Comparison of ENCODE assay signal across 1 cellular context in the genomic region with DNA sequence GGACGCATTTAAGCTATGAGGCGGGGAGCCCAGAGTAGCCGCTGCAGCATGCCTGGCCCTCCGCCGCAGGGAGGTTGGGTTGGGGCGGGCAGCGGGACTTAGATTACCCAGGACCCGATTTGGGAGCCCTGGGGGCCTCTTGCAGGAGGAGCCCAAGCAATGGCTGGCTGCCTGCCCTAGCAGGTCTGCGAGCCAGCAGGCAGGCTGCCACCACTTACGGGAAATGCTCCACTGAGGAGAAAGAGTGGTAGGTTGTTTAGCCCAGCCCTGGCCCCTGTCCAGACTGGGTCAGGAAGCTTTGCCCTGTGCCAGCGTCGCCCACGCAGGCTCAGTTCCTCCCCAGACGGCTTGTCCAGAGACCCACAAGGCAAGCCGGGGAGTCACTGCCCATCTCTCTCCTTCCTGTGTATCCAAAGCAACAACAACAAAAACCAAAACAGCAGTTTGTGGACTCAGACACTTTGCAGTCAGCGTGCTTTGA.
A peak's percentile ranks its signal among the peaks of the same experiment; 100 is the strongest.
TF ChIP-seq lines count a peak whose summit lies in the region.

No MANE protein-coding gene starts in this region.

TF ChIP-seq in liver, 16 proteins besides CTCF, POLR2A, EP300 and RAD21 (continued from another document):
- TF ChIP-seq, protein P1, sequence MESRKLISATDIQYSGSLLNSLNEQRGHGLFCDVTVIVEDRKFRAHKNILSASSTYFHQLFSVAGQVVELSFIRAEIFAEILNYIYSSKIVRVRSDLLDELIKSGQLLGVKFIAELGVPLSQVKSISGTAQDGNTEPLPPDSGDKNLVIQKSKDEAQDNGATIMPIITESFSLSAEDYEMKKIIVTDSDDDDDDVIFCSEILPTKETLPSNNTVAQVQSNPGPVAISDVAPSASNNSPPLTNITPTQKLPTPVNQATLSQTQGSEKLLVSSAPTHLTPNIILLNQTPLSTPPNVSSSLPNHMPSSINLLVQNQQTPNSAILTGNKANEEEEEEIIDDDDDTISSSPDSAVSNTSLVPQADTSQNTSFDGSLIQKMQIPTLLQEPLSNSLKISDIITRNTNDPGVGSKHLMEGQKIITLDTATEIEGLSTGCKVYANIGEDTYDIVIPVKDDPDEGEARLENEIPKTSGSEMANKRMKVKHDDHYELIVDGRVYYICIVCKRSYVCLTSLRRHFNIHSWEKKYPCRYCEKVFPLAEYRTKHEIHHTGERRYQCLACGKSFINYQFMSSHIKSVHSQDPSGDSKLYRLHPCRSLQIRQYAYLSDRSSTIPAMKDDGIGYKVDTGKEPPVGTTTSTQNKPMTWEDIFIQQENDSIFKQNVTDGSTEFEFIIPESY (IDR thresholded peaks at IDR 0.05) = no peak
- TF ChIP-seq HNF4A (conservative IDR thresholded peaks at IDR 0.05) (peak; percentile 48 to 57), NR2F2 (IDR thresholded peaks at IDR 0.05) (peak; percentile 79), FOXA1 (IDR thresholded peaks at IDR 0.05) (no peak), JUND (IDR thresholded peaks at IDR 0.05) (peak in 1 of 2 donors; percentile 27)
- TF ChIP-seq, protein P2, sequence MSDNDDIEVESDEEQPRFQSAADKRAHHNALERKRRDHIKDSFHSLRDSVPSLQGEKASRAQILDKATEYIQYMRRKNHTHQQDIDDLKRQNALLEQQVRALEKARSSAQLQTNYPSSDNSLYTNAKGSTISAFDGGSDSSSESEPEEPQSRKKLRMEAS (IDR thresholded peaks at IDR 0.05) = peak; percentile 55
